Comparison of ENCODE assay signal across 1 cellular context in the genomic region with DNA sequence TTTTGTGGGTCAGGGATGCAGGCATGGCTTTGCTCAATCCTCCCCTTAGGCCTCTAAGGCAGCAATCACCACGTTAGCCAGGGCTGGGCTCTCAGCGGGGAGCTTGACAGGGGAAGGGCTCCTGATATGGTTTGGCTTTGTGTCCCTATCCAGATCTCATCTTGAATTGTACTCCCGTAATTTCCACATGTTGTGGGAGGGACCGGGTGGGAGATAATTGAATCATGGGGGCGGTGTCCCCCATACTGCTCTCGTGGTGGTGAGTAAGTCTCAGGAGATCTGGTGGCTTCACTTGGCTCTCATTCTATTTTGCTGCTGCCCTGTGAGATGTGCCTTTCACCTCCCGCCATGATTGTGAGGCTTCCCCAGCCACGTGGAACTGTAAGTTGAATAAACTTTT.
TF ChIP-seq lines count a peak whose summit lies in the region.

No MANE protein-coding gene starts in this region.

TF ChIP-seq in HepG2, 621 proteins besides CTCF, POLR2A, EP300 and RAD21:
- TF ChIP-seq, protein P1, sequence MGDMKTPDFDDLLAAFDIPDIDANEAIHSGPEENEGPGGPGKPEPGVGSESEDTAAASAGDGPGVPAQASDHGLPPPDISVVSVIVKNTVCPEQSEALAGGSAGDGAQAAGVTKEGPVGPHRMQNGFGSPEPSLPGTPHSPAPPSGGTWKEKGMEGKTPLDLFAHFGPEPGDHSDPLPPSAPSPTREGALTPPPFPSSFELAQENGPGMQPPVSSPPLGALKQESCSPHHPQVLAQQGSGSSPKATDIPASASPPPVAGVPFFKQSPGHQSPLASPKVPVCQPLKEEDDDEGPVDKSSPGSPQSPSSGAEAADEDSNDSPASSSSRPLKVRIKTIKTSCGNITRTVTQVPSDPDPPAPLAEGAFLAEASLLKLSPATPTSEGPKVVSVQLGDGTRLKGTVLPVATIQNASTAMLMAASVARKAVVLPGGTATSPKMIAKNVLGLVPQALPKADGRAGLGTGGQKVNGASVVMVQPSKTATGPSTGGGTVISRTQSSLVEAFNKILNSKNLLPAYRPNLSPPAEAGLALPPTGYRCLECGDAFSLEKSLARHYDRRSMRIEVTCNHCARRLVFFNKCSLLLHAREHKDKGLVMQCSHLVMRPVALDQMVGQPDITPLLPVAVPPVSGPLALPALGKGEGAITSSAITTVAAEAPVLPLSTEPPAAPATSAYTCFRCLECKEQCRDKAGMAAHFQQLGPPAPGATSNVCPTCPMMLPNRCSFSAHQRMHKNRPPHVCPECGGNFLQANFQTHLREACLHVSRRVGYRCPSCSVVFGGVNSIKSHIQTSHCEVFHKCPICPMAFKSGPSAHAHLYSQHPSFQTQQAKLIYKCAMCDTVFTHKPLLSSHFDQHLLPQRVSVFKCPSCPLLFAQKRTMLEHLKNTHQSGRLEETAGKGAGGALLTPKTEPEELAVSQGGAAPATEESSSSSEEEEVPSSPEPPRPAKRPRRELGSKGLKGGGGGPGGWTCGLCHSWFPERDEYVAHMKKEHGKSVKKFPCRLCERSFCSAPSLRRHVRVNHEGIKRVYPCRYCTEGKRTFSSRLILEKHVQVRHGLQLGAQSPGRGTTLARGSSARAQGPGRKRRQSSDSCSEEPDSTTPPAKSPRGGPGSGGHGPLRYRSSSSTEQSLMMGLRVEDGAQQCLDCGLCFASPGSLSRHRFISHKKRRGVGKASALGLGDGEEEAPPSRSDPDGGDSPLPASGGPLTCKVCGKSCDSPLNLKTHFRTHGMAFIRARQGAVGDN (CRISPR knock-in tag; IDR thresholded peaks at IDR 0.05), result no peak
- TF ChIP-seq ZNF546 (CRISPR knock-in tag; conservative IDR thresholded peaks at IDR 0.05), result no peak
- no peak for TF ChIP-seq ZNF296 (CRISPR knock-in tag; conservative IDR thresholded peaks at IDR 0.05)
- TF ChIP-seq ZNF451 (CRISPR knock-in tag; IDR thresholded peaks at IDR 0.05), result no peak
- no peak for TF ChIP-seq DMAP1 (CRISPR knock-in tag; IDR thresholded peaks at IDR 0.05)
- TF ChIP-seq, protein P2, sequence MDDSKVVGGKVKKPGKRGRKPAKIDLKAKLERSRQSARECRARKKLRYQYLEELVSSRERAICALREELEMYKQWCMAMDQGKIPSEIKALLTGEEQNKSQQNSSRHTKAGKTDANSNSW (CRISPR knock-in tag; IDR thresholded peaks at IDR 0.05; ENCODE audit: borderline replicate concordance), result no peak
- no peak for TF ChIP-seq FOXM1 (CRISPR knock-in tag; IDR thresholded peaks at IDR 0.05)
- TF ChIP-seq ZNF180 (CRISPR knock-in tag; IDR thresholded peaks at IDR 0.05; ENCODE audit: borderline replicate concordance, low read depth), result no peak
- no peak for TF ChIP-seq JUN (CRISPR knock-in tag; IDR thresholded peaks at IDR 0.05)
- TF ChIP-seq ZBTB7A (CRISPR knock-in tag; IDR thresholded peaks at IDR 0.05), result no peak
- TF ChIP-seq, protein P3, sequence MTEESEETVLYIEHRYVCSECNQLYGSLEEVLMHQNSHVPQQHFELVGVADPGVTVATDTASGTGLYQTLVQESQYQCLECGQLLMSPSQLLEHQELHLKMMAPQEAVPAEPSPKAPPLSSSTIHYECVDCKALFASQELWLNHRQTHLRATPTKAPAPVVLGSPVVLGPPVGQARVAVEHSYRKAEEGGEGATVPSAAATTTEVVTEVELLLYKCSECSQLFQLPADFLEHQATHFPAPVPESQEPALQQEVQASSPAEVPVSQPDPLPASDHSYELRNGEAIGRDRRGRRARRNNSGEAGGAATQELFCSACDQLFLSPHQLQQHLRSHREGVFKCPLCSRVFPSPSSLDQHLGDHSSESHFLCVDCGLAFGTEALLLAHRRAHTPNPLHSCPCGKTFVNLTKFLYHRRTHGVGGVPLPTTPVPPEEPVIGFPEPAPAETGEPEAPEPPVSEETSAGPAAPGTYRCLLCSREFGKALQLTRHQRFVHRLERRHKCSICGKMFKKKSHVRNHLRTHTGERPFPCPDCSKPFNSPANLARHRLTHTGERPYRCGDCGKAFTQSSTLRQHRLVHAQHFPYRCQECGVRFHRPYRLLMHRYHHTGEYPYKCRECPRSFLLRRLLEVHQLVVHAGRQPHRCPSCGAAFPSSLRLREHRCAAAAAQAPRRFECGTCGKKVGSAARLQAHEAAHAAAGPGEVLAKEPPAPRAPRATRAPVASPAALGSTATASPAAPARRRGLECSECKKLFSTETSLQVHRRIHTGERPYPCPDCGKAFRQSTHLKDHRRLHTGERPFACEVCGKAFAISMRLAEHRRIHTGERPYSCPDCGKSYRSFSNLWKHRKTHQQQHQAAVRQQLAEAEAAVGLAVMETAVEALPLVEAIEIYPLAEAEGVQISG (CRISPR knock-in tag; IDR thresholded peaks at IDR 0.05), result no peak
TF ChIP-seq in HepG2: peak in this region for 0.
